22 cellular contexts compared by ENCODE assay signal in the genomic region with DNA sequence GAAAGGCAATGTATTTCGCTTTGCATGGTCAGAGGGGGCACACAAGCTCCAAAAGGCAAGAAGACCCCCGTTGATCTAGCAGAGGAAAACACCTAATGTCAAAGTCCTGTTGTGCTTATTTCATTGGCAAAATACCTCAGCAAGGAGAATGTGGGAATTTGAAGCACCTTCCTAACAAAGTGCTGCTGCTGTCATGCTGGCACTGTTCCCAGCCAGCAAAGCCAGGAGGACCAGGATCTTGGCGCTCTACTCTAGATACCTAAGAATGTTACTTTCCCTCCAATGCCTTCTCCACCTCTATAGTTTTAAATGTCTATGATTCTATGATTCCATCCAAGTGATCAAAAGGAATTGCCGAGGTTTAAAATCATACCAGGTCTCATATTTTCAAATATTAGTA.
DNase-seq lines count a peak whose midpoint lies in the region; ATAC-seq and TF ChIP-seq lines count a peak whose summit lies in the region.
"Had no signal": no experiment of that assay in that cellular context is flagged by ENCODE, and none has a peak within 500 bp of the region (broad histone marks: within the 10 kb centered on the region; RNA-seq: fewer than 3 reads in every experiment).

No MANE protein-coding gene starts in this region.

- DNase-seq in NCI-H1105 treated with DMSO at 0.1 percent for 48 hours (lab: John Stamatoyannopoulos, UW): peak; percentile 21
- DNase-seq in NCI-H1105 (lab: John Stamatoyannopoulos, UW): no peak
- peak; percentile 11 for DNase-seq in Daoy (ENCODE audit: low read depth)
- peak; percentile 8 for DNase-seq in iPS-NIHi11 (ENCODE audit: low spot score)
- no peak for DNase-seq in NAMALWA (ENCODE audit: low spot score)
- no peak for DNase-seq in HCEC 1CT
- DNase-seq: AML-193; CD4-positive, alpha-beta T cell; IMR-90; MM.1S; NCI-H1048; NCI-H1436; NCI-H187; NCI-H2081 treated with DMSO at 0.1 percent for 48 hours; NCI-H510A treated with DMSO at 0.1 percent for 48 hours; NCI-H774; PC-9; T-cell had no signal

- no peak for ATAC-seq in HG02610 (IDR thresholded peaks at IDR 0.05; ENCODE audit: unreplicated experiment)
- ATAC-seq: HCT116, Right ventricle myocardium inferior, T-cell had no signal

- no peak for TF ChIP-seq EP300 in Ishikawa (IDR thresholded peaks at IDR 0.05; ENCODE audit: borderline replicate concordance)

- TF ChIP-seq RAD21 in Ishikawa (IDR thresholded peaks at IDR 0.05; ENCODE audit: low read depth): no peak

TF ChIP-seq in Ishikawa, 13 proteins besides CTCF, POLR2A, EP300 and RAD21:
- TF ChIP-seq NFIC (IDR thresholded peaks at IDR 0.05): peak; percentile 37; the same call in 1 of the 2 replicates
- TF ChIP-seq FOXM1 (IDR thresholded peaks at IDR 0.05; ENCODE audit: borderline replicate concordance, low read depth): no peak

Comparison
In these comparisons a context has a peak if more than half of its experiments do, and no peak if none do; other contexts are left out.
1. DNase-seq: peak in NCI-H1105 treated with DMSO at 0.1 percent for 48 hours (single experiment), Daoy (single experiment) and iPS-NIHi11 (single experiment); none in NCI-H1105 (single experiment), NAMALWA (single experiment) and HCEC 1CT (single experiment).